In genomic region chr3:22729981-22730380, GRCh38 we compare ENCODE assay signal across 15 cellular contexts.
DNase-seq lines count a peak whose midpoint lies in the region; FAIRE-seq and TF ChIP-seq lines count a peak whose summit lies in the region.
"Had no signal": no experiment of that assay in that cellular context is flagged by ENCODE, and none has a peak within 500 bp of the region (broad histone marks: within the 10 kb centered on the region; RNA-seq: fewer than 3 reads in every experiment).

No MANE protein-coding gene starts in this region.

- no peak overlapping the region for H3K27ac Mint-ChIP-seq in astrocyte (ENCODE audit: unreplicated experiment)
- H3K27ac Mint-ChIP-seq: activated naive CD4-positive, alpha-beta T cell treated with anti-CD3 and anti-CD28 coated beads, Interleukin-2, amount 50 U/mL, for 72 hours; natural killer cell; stimulated activated effector memory CD8-positive, alpha-beta T cell treated with anti-CD3 and anti-CD28 coated beads, Interleukin-12 subunit alpha, Interleukin-12 subunit beta, amount 100 ng/mL, for 72 hours had no signal

- DNase-seq in GM12865 (ENCODE audit: low read depth) = peak; percentile 7
- DNase-seq in HT1080 (ENCODE audit: low read depth) = peak; percentile 10
- DNase-seq in astrocyte (ENCODE audit: low read depth) = no peak
- DNase-seq in kidney tubule cell (ENCODE audit: low spot score) = peak; percentile 21
- no peak for DNase-seq in KG1 (lab: John Stamatoyannopoulos, UW)
- DNase-seq in AG20443 (ENCODE audit: low spot score) = no peak
- DNase-seq in activated CD4-positive, CD25-positive, alpha-beta regulatory T cell (lab: John Stamatoyannopoulos, UW) = no peak
- DNase-seq in NK-92 (lab: John Stamatoyannopoulos, UW; ENCODE audit: unreplicated experiment) = no peak
- DNase-seq: DND-41; natural killer cell; NCI-H1694 treated with DMSO at 0.1 percent for 48 hours; stimulated activated CD4-positive, alpha-beta T cell treated with anti-CD3 and anti-CD28 coated beads, Interleukin-15, amount 100 ng/mL, for 24 hours had no signal

- peaks cover 4% of the 10 kb centered on the region for H3K4me1 Mint-ChIP-seq in astrocyte (ENCODE audit: low read depth, unreplicated experiment)
- H3K4me1 Mint-ChIP-seq: natural killer cell; stimulated activated effector memory CD8-positive, alpha-beta T cell treated with anti-CD3 and anti-CD28 coated beads, Interleukin-12 subunit alpha, Interleukin-12 subunit beta, amount 100 ng/mL, for 72 hours had no signal

- TF ChIP-seq CTCF in GM12865 (IDR thresholded peaks at IDR 0.05; ENCODE audit: insufficient read depth, low read depth, low read length, missing control alignments) = peak; percentile 8
- TF ChIP-seq CTCF in astrocyte (IDR thresholded peaks at IDR 0.05; ENCODE audit: insufficient read depth, low read depth, low read length) = peak; percentile 28

- H3K4me3 ChIP-seq in GM12865 (ENCODE audit: low read depth, low read length) = no peak overlapping the region
- H3K4me3 ChIP-seq in astrocyte (ENCODE audit: insufficient read depth, low read depth, low read length) = no peak overlapping the region
- H3K4me3 ChIP-seq: SK-N-MC had no signal

- H4K20me1 ChIP-seq in astrocyte (ENCODE audit: insufficient read depth, low read length) = no peaks in the 10 kb centered on the region

- H3K36me3 Mint-ChIP-seq in astrocyte (ENCODE audit: low read depth, unreplicated experiment) = no peaks in the 10 kb centered on the region
- H3K36me3 Mint-ChIP-seq: activated naive CD4-positive, alpha-beta T cell treated with anti-CD3 and anti-CD28 coated beads, Interleukin-2, amount 50 U/mL, for 72 hours; natural killer cell; stimulated activated effector memory CD8-positive, alpha-beta T cell treated with anti-CD3 and anti-CD28 coated beads, Interleukin-12 subunit alpha, Interleukin-12 subunit beta, amount 100 ng/mL, for 72 hours had no signal

- H3K4me2 ChIP-seq in astrocyte (ENCODE audit: low read length) = no peak overlapping the region

- no peak overlapping the region for H3K9ac ChIP-seq in astrocyte (ENCODE audit: low read length)

- no peaks in the 10 kb centered on the region for H3K27me3 Mint-ChIP-seq in astrocyte (ENCODE audit: low read depth, unreplicated experiment)

- no peaks in the 10 kb centered on the region for H3K9me3 ChIP-seq in astrocyte (ENCODE audit: insufficient read depth, low read depth, low read length)

- no peak for FAIRE-seq in astrocyte (lab: Jason Lieb, UNC)

- H3K79me2 ChIP-seq in astrocyte (ENCODE audit: insufficient read depth, low read length) = no peaks in the 10 kb centered on the region

- H3K27ac ChIP-seq in astrocyte (ENCODE audit: low read depth, low read length) = no peak overlapping the region
- H3K27ac ChIP-seq: SK-N-MC had no signal

- no peak overlapping the region for H3K4me3 Mint-ChIP-seq in astrocyte (ENCODE audit: unreplicated experiment)
- H3K4me3 Mint-ChIP-seq: natural killer cell; stimulated activated effector memory CD8-positive, alpha-beta T cell treated with anti-CD3 and anti-CD28 coated beads, Interleukin-12 subunit alpha, Interleukin-12 subunit beta, amount 100 ng/mL, for 72 hours had no signal

- peaks cover 3% of the 10 kb centered on the region for H3K27me3 ChIP-seq in astrocyte (ENCODE audit: insufficient read depth, low read length)

- H3K36me3 ChIP-seq in astrocyte (ENCODE audit: insufficient read depth, low read length) = no peaks in the 10 kb centered on the region

- H3K4me1 ChIP-seq in astrocyte (ENCODE audit: insufficient read depth, low read length) = no peaks in the 10 kb centered on the region

- H3K9me3 Mint-ChIP-seq in astrocyte (ENCODE audit: unreplicated experiment) = no peaks in the 10 kb centered on the region
- H3K9me3 Mint-ChIP-seq: activated naive CD4-positive, alpha-beta T cell treated with anti-CD3 and anti-CD28 coated beads, Interleukin-2, amount 50 U/mL, for 72 hours had no signal

- H2AFZ ChIP-seq in astrocyte (ENCODE audit: low read depth, low read length) = no peak overlapping the region

Comparison
In these comparisons a context has a peak if more than half of its experiments do, and no peak if none do; other contexts are left out.
1. DNase-seq: peak in GM12865 (single experiment), HT1080 (single experiment) and kidney tubule cell (single experiment); none in astrocyte (single experiment), KG1 (single experiment), AG20443 (single experiment), activated CD4-positive, CD25-positive, alpha-beta regulatory T cell (0 of 4) and NK-92 (single experiment).